Comparison of ENCODE assay signal across 8 cellular contexts in genomic region chr11:69443138-69443967, GRCh38.
DNase-seq lines count a peak whose midpoint lies in the region; ATAC-seq and TF ChIP-seq lines count a peak whose summit lies in the region.

No MANE protein-coding gene starts in this region.

- in situ Hi-C loops in GM13976 (cut with MboI; ENCODE audit: low sequenced_read_pairs, unreplicated experiment) = no loop called here

- ATAC-seq in HG02678 (IDR thresholded peaks at IDR 0.05; ENCODE audit: unreplicated experiment) = peak; percentile 89

- TF ChIP-seq CTCF in GM13976 (IDR thresholded peaks at IDR 0.05; ENCODE audit: borderline replicate concordance, control extremely low read depth, extremely low read depth, insufficient read depth, missing control alignments) (no peak), choroid plexus epithelial cell (conservative IDR thresholded peaks at IDR 0.05; ENCODE audit: low read depth, low read length) (no peak)

- peak overlapping the region; percentile 59 for H3K4me3 ChIP-seq in choroid plexus epithelial cell (ENCODE audit: low read depth, low read length)

- DNase-seq in GM13976 (ENCODE audit: low spot score) (peak; percentile 97), NCI-H2196 treated with DMSO at 0.1 percent for 48 hours (lab: John Stamatoyannopoulos, UW; ENCODE audit: unreplicated experiment) (peak; percentile 12), choroid plexus epithelial cell (ENCODE audit: low read depth) (peak; percentile 92), left kidney (ENCODE audit: low read depth, low spot score) (peak; percentile 97), NCI-H2107 treated with DMSO at 0.1 percent for 48 hours (lab: John Stamatoyannopoulos, UW; ENCODE audit: unreplicated experiment) (no peak)
- DNase-seq in activated CD4-positive, alpha-beta T cell treated with anti-CD3 and anti-CD28 coated beads for 4 hours = peak; percentile 65 to 71
- DNase-seq in stimulated activated CD4-positive, alpha-beta T cell treated with anti-CD3 and anti-CD28 coated beads, Interleukin-2, amount 100 ng/mL, for 24 hours = peak; percentile 74 to 87
